ENCODE assay signal across 8 cellular contexts in the genomic region with DNA sequence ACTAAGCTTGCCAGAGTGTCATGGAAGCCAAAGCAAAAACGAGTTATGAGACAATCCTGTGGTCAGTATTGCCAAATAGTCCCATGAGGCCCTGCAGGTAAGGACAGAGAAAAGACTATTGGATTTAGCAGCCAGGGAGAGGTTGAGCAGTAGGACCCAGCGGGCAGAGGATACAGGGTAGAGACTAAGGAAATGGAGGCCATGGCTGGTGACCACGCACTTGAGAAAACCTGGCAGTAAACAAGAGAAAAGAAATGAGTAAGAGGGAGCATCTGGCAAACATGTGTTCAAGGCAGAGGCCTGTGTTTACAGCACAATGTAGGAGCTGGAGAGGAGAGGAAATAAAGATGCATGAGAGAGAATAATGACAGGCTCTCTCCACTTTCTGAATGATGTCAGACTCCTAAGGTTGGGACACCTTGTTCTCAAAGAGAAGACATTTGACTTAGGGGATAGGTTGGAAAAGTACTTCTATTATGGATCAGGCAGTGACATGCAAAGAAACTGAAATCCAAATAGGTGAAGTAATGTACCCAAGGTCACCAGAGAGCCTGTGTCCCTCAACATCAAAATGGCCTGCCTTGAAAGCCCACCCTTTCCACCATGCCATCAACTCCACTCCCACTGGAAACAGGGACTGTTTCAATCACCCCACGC. TPM values are rescaled to one million over a fixed set of nuclear protein-coding genes. Genes with fewer than 3 reads are reported as not detected.
DNase-seq lines count a peak whose midpoint lies in the region; ATAC-seq and TF ChIP-seq lines count a peak whose summit lies in the region.

No MANE protein-coding gene starts in this region.

- peak overlapping the region in 1 of 3 donors; percentile 8 for H3K9ac ChIP-seq in skeletal muscle tissue (ENCODE audit: low read depth in 1 of 3, low read length in 3 of 3)

- H3K4me1 ChIP-seq in SJSA1 (replicated peaks) = peaks cover 43% of the 10 kb centered on the region
- peaks cover 38 to 59% (median 40%) of the 10 kb centered on the region in 3 donors for H3K4me1 ChIP-seq in skeletal muscle tissue (ENCODE audit: control insufficient read depth in 3 of 3, insufficient read depth in 3 of 3, low read length in 3 of 3)

- peak; percentile 13 for DNase-seq in activated CD4-positive, alpha-beta T cell treated with anti-CD3 and anti-CD28 coated beads, Interleukin-2, amount 10 ng/mL, durations not matched to agents 7 days and 5 days
- DNase-seq in activated CD4-positive, alpha-beta T cell treated with anti-CD3 and anti-CD28 coated beads for 1 hour = no peak
- peak; percentile 77 for DNase-seq in SJSA1 (ENCODE audit: low read depth in 1 of 2, low spot score in 2 of 2)
- DNase-seq in fibroblast of pulmonary artery (ENCODE audit: low read depth) = peak; percentile 98
- DNase-seq in NCI-H1105 treated with DMSO at 0.1 percent for 48 hours (lab: John Stamatoyannopoulos, UW) = no peak
- no peak for DNase-seq in cerebellar nuclear complex (lab: John Stamatoyannopoulos, UW)

- H3K4me3 Mint-ChIP-seq in activated CD4-positive, alpha-beta T cell treated with anti-CD3 and anti-CD28 coated beads, Interleukin-2, amount 10 ng/mL, durations not matched to agents 7 days and 5 days = no peak overlapping the region

- H3K27me3 ChIP-seq in SJSA1 (replicated peaks) (no peaks in the 10 kb centered on the region), skeletal muscle tissue (ENCODE audit: control insufficient read depth in 3 of 3, insufficient read depth in 3 of 3, low read length in 3 of 3) (no peaks in the 10 kb centered on the region)

- H3K9me3 ChIP-seq in SJSA1 (replicated peaks) (no peaks in the 10 kb centered on the region), skeletal muscle tissue (ENCODE audit: control insufficient read depth in 3 of 3, low read length in 3 of 3) (no peaks in the 10 kb centered on the region)

- no peaks in the 10 kb centered on the region; the same call in 1 of the 2 replicates for H3K36me3 ChIP-seq in SJSA1
- H3K36me3 ChIP-seq in skeletal muscle tissue (ENCODE audit: control insufficient read depth in 3 of 3, insufficient read depth in 3 of 3, low read length in 3 of 3) = no peaks in the 10 kb centered on the region

- TF ChIP-seq CTCF in fibroblast of pulmonary artery (IDR thresholded peaks at IDR 0.05; ENCODE audit: low read length, missing control alignments) = no peak

- H3K27me3 Mint-ChIP-seq in activated CD4-positive, alpha-beta T cell treated with anti-CD3 and anti-CD28 coated beads, Interleukin-2, amount 10 ng/mL, durations not matched to agents 7 days and 5 days = no peaks in the 10 kb centered on the region

- CTCF ChIA-PET in activated CD4-positive, alpha-beta T cell treated with anti-CD3 and anti-CD28 coated beads, Interleukin-2, amount 10 ng/mL, durations not matched to agents 7 days and 5 days (lab: Charles Lee) = interaction anchor here (0.8 to 3.4 kb wide), 4 partner anchors 9 to 90 kb away, joined by 3 to 17 read pairs (median 6); partner anchors contain the start of gene CREB3L2

- H3K27ac ChIP-seq in SJSA1 (peak overlapping the region; percentile 35), skeletal muscle tissue (ENCODE audit: low read depth, low read length) (peak overlapping the region; percentile 72)

- H3K4me1 Mint-ChIP-seq in activated CD4-positive, alpha-beta T cell treated with anti-CD3 and anti-CD28 coated beads, Interleukin-2, amount 10 ng/mL, durations not matched to agents 7 days and 5 days = peaks cover 34% of the 10 kb centered on the region

- POLR2A ChIA-PET in activated CD4-positive, alpha-beta T cell treated with anti-CD3 and anti-CD28 coated beads, Interleukin-2, amount 10 ng/mL, durations not matched to agents 7 days and 5 days (lab: Charles Lee) = no interaction called here

- peaks cover 17% of the 10 kb centered on the region for H3K36me3 Mint-ChIP-seq in activated CD4-positive, alpha-beta T cell treated with anti-CD3 and anti-CD28 coated beads, Interleukin-2, amount 10 ng/mL, durations not matched to agents 7 days and 5 days (ENCODE audit: low read depth)

- H3K27ac Mint-ChIP-seq in activated CD4-positive, alpha-beta T cell treated with anti-CD3 and anti-CD28 coated beads, Interleukin-2, amount 10 ng/mL, durations not matched to agents 7 days and 5 days = peak overlapping the region; percentile 67

- peak; percentile 76 for ATAC-seq in HG02973 (IDR thresholded peaks at IDR 0.05; ENCODE audit: unreplicated experiment)

- no peak overlapping the region for H3K4me3 ChIP-seq in SJSA1
- H3K4me3 ChIP-seq in fibroblast of pulmonary artery (replicated peaks; ENCODE audit: low read depth, low read length) = peak overlapping the region; percentile 30
- H3K4me3 ChIP-seq in skeletal muscle tissue (ENCODE audit: low read length in 3 of 3) = peak overlapping the region in 1 of 3 donors; percentile 26

- H3K9me3 Mint-ChIP-seq in activated CD4-positive, alpha-beta T cell treated with anti-CD3 and anti-CD28 coated beads, Interleukin-2, amount 10 ng/mL, durations not matched to agents 7 days and 5 days = peaks cover 2% of the 10 kb centered on the region

RNA-seq across cellular contexts. Expression of gene CREB3L2, which starts 9.0 kb away (rescaled TPM):
- 10 to 100 TPM; 23.1 to 25.7 TPM for total RNA-seq in activated CD4-positive, alpha-beta T cell treated with anti-CD3 and anti-CD28 coated beads, Interleukin-2, amount 10 ng/mL, durations not matched to agents 7 days and 5 days
- total RNA-seq in SJSA1 (2014; rRNA removed; shearing (Covaris generic)) = 9.8 and 16.0 TPM in 2 replicates
- total RNA-seq in skeletal muscle tissue = 12.5 TPM

Comparison
In these comparisons a context has a peak if more than half of its experiments do, and no peak if none do; other contexts are left out.
1. DNase-seq: peak in activated CD4-positive, alpha-beta T cell treated with anti-CD3 and anti-CD28 coated beads, Interleukin-2, amount 10 ng/mL, durations not matched to agents 7 days and 5 days (single experiment), SJSA1 (2 of 2) and fibroblast of pulmonary artery (single experiment); none in activated CD4-positive, alpha-beta T cell treated with anti-CD3 and anti-CD28 coated beads for 1 hour (single experiment), NCI-H1105 treated with DMSO at 0.1 percent for 48 hours (single experiment) and cerebellar nuclear complex (0 of 2).